Comparison of ENCODE assay signal across 30 cellular contexts in genomic region chr1:194014004-194014403, GRCh38.
DNase-seq lines count a peak whose midpoint lies in the region; ATAC-seq, FAIRE-seq and TF ChIP-seq lines count a peak whose summit lies in the region.
"Had no signal": no experiment of that assay in that cellular context is flagged by ENCODE, and none has a peak within 500 bp of the region (broad histone marks: within the 10 kb centered on the region; RNA-seq: fewer than 3 reads in every experiment).

No MANE protein-coding gene starts in this region.

- CTCF ChIA-PET in A549 (lab: Yijun Ruan, JAX): no interaction called here

- H3K27me3 ChIP-seq in bronchial epithelial cell (ENCODE audit: control insufficient read depth, insufficient read depth, low read length): no peaks in the 10 kb centered on the region
- H3K27me3 ChIP-seq: BE2C, body of pancreas, esophagus squamous epithelium, gastroesophageal sphincter had no signal

- FAIRE-seq in A549 (lab: Jason Lieb, UNC) (no peak), bronchial epithelial cell (lab: Jason Lieb, UNC) (no peak)
- FAIRE-seq: colon, K562, kidney had no signal

- ATAC-seq in A549 (no peak), GM18511 (IDR thresholded peaks at IDR 0.05; ENCODE audit: unreplicated experiment) (no peak), HG02938 (IDR thresholded peaks at IDR 0.05; ENCODE audit: unreplicated experiment) (no peak)
- ATAC-seq: activated naive CD8-positive, alpha-beta T cell treated with anti-CD3 and anti-CD28 coated beads, Interleukin-2, amount 50 U/mL, for 24 hours; body of pancreas; effector memory CD8-positive, alpha-beta T cell; gastroesophageal sphincter; GM23338; K562 had no signal

- POLR2A ChIA-PET in A549 (lab: Yijun Ruan, JAX): no interaction called here

- H3K4me2 ChIP-seq in A549: peak overlapping the region; percentile 7; the same call in 1 of the 3 replicates
- H3K4me2 ChIP-seq: GM23338 had no signal

- no peaks in the 10 kb centered on the region for H3K4me1 ChIP-seq in A549
- H3K4me1 ChIP-seq: BE2C, body of pancreas, esophagus squamous epithelium, gastroesophageal sphincter had no signal

- H3K27ac ChIP-seq in A549: no peak overlapping the region
- H3K27ac ChIP-seq: body of pancreas, esophagus squamous epithelium, gastroesophageal sphincter, SK-N-MC, WERI-Rb-1 had no signal

- no peaks in the 10 kb centered on the region for H3K36me3 ChIP-seq in bronchial epithelial cell (ENCODE audit: control insufficient read depth, insufficient read depth, low read length)
- H3K36me3 ChIP-seq: BE2C, esophagus squamous epithelium, gastroesophageal sphincter, WERI-Rb-1 had no signal

- H3K9me3 ChIP-seq in A549: no peaks in the 10 kb centered on the region
- H3K9me3 ChIP-seq: BE2C, body of pancreas, esophagus squamous epithelium, gastroesophageal sphincter had no signal

- H3K4me3 ChIP-seq in A549: no peak overlapping the region
- no peak overlapping the region for H3K4me3 ChIP-seq in bronchial epithelial cell (ENCODE audit: low read depth, low read length)
- H3K4me3 ChIP-seq: body of pancreas, esophagus squamous epithelium, gastroesophageal sphincter, GM23338, K562, lung, SK-N-MC had no signal

- 11% methylated on average over 2 of the region's 2 CpGs for WGBS in A549 (ENCODE audit: missing lambda C conversion rate)

- no peak for TF ChIP-seq POLR2A in A549 (IDR thresholded peaks at IDR 0.05; ENCODE audit: low read length)

- TF ChIP-seq RAD21 in A549 (conservative IDR thresholded peaks at IDR 0.05 in 1 of 2, IDR thresholded peaks at IDR 0.05 in 1 of 2): no peak

- no peak for TF ChIP-seq EP300 in A549 (IDR thresholded peaks at IDR 0.05)

- no peak for TF ChIP-seq CTCF in A549 (IDR thresholded peaks at IDR 0.05)
- TF ChIP-seq CTCF in bronchial epithelial cell (IDR thresholded peaks at IDR 0.05; ENCODE audit: insufficient read depth, low read length, severe bottlenecking): no peak

- DNase-seq in A549 (ENCODE audit: low read depth in 1 of 2, low spot score in 1 of 2) (no peak), NCI-H226 (peak; percentile 58), bronchial epithelial cell (ENCODE audit: low read depth) (peak; percentile 98), kidney tubule cell (ENCODE audit: low spot score) (peak; percentile 14), NCI-H526 treated with DMSO at 0.1 percent for 48 hours (lab: John Stamatoyannopoulos, UW) (no peak)
- no peak for DNase-seq in activated naive CD4-positive, alpha-beta T cell (lab: John Stamatoyannopoulos, UW)
- DNase-seq: activated CD4-positive, alpha-beta T cell treated with anti-CD3 and anti-CD28 coated beads, Interleukin-2, amount 50 U/mL, for 4 hours; activated CD8-positive, alpha-beta memory T cell treated with anti-CD3 and anti-CD28 coated beads, Interleukin-2, amount 50 U/mL, for 48 hours; activated gamma-delta T cell; activated naive CD8-positive, alpha-beta T cell treated with anti-CD3 and anti-CD28 coated beads, Interleukin-2, amount 50 U/mL, for 24 hours; BE2C; body of pancreas; effector memory CD8-positive, alpha-beta T cell; esophagus squamous epithelium; GF-D8; kidney; NCI-H1436; NCI-H524 treated with DMSO at 0.1 percent for 48 hours; posterior cingulate gyrus; RPMI8226; trophoblast cell; WERI-Rb-1 had no signal

TF ChIP-seq in A549, 52 proteins besides CTCF, POLR2A, EP300 and RAD21:
- TF ChIP-seq ELK1 (IDR thresholded peaks at IDR 0.05; ENCODE audit: low read depth, low read length) (no peak), FOSL2 (IDR thresholded peaks at IDR 0.05) (no peak), FOSL2 (CRISPR knock-in tag; IDR thresholded peaks at IDR 0.05) (peak; percentile 25; the same call in 1 of the 2 replicates), HEYL (CRISPR knock-in tag; IDR thresholded peaks at IDR 0.05) (no peak), SMC3 (IDR thresholded peaks at IDR 0.05) (no peak), KDM1A (IDR thresholded peaks at IDR 0.05; ENCODE audit: low read depth) (no peak)
- TF ChIP-seq, protein P1, sequence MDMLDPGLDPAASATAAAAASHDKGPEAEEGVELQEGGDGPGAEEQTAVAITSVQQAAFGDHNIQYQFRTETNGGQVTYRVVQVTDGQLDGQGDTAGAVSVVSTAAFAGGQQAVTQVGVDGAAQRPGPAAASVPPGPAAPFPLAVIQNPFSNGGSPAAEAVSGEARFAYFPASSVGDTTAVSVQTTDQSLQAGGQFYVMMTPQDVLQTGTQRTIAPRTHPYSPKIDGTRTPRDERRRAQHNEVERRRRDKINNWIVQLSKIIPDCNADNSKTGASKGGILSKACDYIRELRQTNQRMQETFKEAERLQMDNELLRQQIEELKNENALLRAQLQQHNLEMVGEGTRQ (IDR thresholded peaks at IDR 0.05): no peak
TF ChIP-seq in A549: peak in this region for 1.

Comparison
In these comparisons a context has a peak if more than half of its experiments do, and no peak if none do; other contexts are left out.
1. DNase-seq: peak in NCI-H226 (single experiment), bronchial epithelial cell (single experiment) and kidney tubule cell (single experiment); none in A549 (0 of 2), NCI-H526 treated with DMSO at 0.1 percent for 48 hours (single experiment) and activated naive CD4-positive, alpha-beta T cell (0 of 4).